In the genomic region with DNA sequence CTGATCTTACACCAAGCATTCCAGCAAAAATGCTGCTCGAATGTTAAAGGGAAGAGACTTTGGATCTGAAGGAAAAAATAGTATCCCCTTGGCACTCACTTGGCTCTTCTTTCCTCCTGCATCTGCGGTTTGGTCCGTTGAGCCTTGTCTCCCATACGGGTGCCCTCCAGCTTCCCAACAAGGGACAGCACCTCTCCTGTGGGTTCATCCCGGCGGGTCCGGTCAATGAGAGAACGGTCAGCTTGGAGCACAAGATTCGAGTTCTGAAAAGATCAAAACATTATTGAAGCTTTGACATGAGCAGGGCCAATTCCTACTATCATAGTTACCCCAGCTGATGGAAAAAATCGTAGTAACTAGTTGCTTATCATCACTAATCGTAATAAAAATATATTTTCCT, we compare ENCODE assay signal across 7 cellular contexts. TPM values are rescaled to one million over a fixed set of nuclear protein-coding genes. Genes with fewer than 3 reads are reported as not detected.
DNase-seq lines count a peak whose midpoint lies in the region; ATAC-seq and TF ChIP-seq lines count a peak whose summit lies in the region.

No MANE protein-coding gene starts in this region.

- no peaks in the 10 kb centered on the region for H3K27me3 Mint-ChIP-seq in activated CD8-positive, alpha-beta T cell treated with anti-CD3 and anti-CD28 coated beads for 36 hours
- no peaks in the 10 kb centered on the region for H3K27me3 Mint-ChIP-seq in stimulated activated naive CD8-positive, alpha-beta T cell treated with anti-CD3 and anti-CD28 coated beads, Interleukin-15, amount 100 ng/mL, for 72 hours

- H3K27me3 ChIP-seq in HUES48 (ENCODE audit: control insufficient read depth, insufficient read depth, low read length) (no peaks in the 10 kb centered on the region), iPS-18a (ENCODE audit: control insufficient read depth, insufficient read depth, low read length) (no peaks in the 10 kb centered on the region)

- DNase-seq in activated CD8-positive, alpha-beta T cell treated with anti-CD3 and anti-CD28 coated beads for 36 hours: no peak
- no peak for DNase-seq in stimulated activated naive CD8-positive, alpha-beta T cell treated with anti-CD3 and anti-CD28 coated beads, Interleukin-15, amount 100 ng/mL, for 72 hours
- DNase-seq in activated CD4-positive, CD25-positive, alpha-beta regulatory T cell (lab: John Stamatoyannopoulos, UW): no peak
- DNase-seq in OCI-M2 (lab: John Stamatoyannopoulos, UW; ENCODE audit: unreplicated experiment): no peak

- TF ChIP-seq CTCF in activated CD8-positive, alpha-beta T cell treated with anti-CD3 and anti-CD28 coated beads for 36 hours (IDR thresholded peaks at IDR 0.05): no peak

- H3K36me3 ChIP-seq in HUES48 (ENCODE audit: control insufficient read depth, insufficient read depth, low read length) (peaks cover 48% of the 10 kb centered on the region), iPS-18a (ENCODE audit: control insufficient read depth, low read depth, low read length) (peaks cover 42% of the 10 kb centered on the region)

- ATAC-seq in activated CD8-positive, alpha-beta T cell treated with anti-CD3 and anti-CD28 coated beads for 36 hours: no peak
- no peak for ATAC-seq in stimulated activated naive CD8-positive, alpha-beta T cell treated with anti-CD3 and anti-CD28 coated beads, Interleukin-15, amount 100 ng/mL, for 72 hours
- ATAC-seq in GM18907 (IDR thresholded peaks at IDR 0.05; ENCODE audit: unreplicated experiment): no peak

- H3K27ac ChIP-seq in HUES48 (ENCODE audit: low read depth, low read length): no peak overlapping the region
- H3K27ac ChIP-seq in iPS-18a (ENCODE audit: low read length): no peak overlapping the region

- peak overlapping the region; percentile 66 for H3K9ac ChIP-seq in HUES48 (ENCODE audit: low read depth, low read length)
- peak overlapping the region; percentile 83 for H3K9ac ChIP-seq in iPS-18a (ENCODE audit: low read length)

- H3K36me3 Mint-ChIP-seq in activated CD8-positive, alpha-beta T cell treated with anti-CD3 and anti-CD28 coated beads for 36 hours (ENCODE audit: low read depth): peaks cover 51% of the 10 kb centered on the region

- peak overlapping the region; percentile 79 for H3K4me3 ChIP-seq in HUES48 (ENCODE audit: low read depth, low read length)
- H3K4me3 ChIP-seq in iPS-18a (ENCODE audit: low read length): peak overlapping the region; percentile 99

- H3K9me3 Mint-ChIP-seq in activated CD8-positive, alpha-beta T cell treated with anti-CD3 and anti-CD28 coated beads for 36 hours: no peaks in the 10 kb centered on the region
- no peaks in the 10 kb centered on the region for H3K9me3 Mint-ChIP-seq in stimulated activated naive CD8-positive, alpha-beta T cell treated with anti-CD3 and anti-CD28 coated beads, Interleukin-15, amount 100 ng/mL, for 72 hours

- intact Hi-C loops in activated CD8-positive, alpha-beta T cell treated with anti-CD3 and anti-CD28 coated beads for 36 hours (cut with micrococcal nuclease): loop anchor here (5.0 kb wide), 1 partner anchor 38 kb away; no protein-coding TSS in a partner anchor

- H3K27ac Mint-ChIP-seq in activated CD8-positive, alpha-beta T cell treated with anti-CD3 and anti-CD28 coated beads for 36 hours: peak overlapping the region; percentile 99
- peak overlapping the region; percentile 99 to 100 for H3K27ac Mint-ChIP-seq in stimulated activated naive CD8-positive, alpha-beta T cell treated with anti-CD3 and anti-CD28 coated beads, Interleukin-15, amount 100 ng/mL, for 72 hours

- H3K9me3 ChIP-seq in HUES48 (ENCODE audit: control insufficient read depth, insufficient read depth, low read length) (no peaks in the 10 kb centered on the region), iPS-18a (ENCODE audit: control insufficient read depth, low read depth, low read length) (no peaks in the 10 kb centered on the region)

- H3K4me1 ChIP-seq in HUES48 (ENCODE audit: control insufficient read depth, insufficient read depth, low read length) (peaks cover 11% of the 10 kb centered on the region), iPS-18a (ENCODE audit: control insufficient read depth, low read depth, low read length) (no peaks in the 10 kb centered on the region)

- H3K4me1 Mint-ChIP-seq in activated CD8-positive, alpha-beta T cell treated with anti-CD3 and anti-CD28 coated beads for 36 hours (ENCODE audit: low read depth): peaks cover 45% of the 10 kb centered on the region
- peaks cover 55% of the 10 kb centered on the region for H3K4me1 Mint-ChIP-seq in stimulated activated naive CD8-positive, alpha-beta T cell treated with anti-CD3 and anti-CD28 coated beads, Interleukin-15, amount 100 ng/mL, for 72 hours

- CTCF ChIA-PET in activated CD8-positive, alpha-beta T cell treated with anti-CD3 and anti-CD28 coated beads for 36 hours (lab: Charles Lee): interaction anchor here (1.1 to 3.2 kb wide), 4 partner anchors 13 to 38 kb away, joined by 3 to 19 read pairs (median 7); a partner anchor contains a TSS

- H3K4me3 Mint-ChIP-seq in activated CD8-positive, alpha-beta T cell treated with anti-CD3 and anti-CD28 coated beads for 36 hours: peak overlapping the region; percentile 100
- peak overlapping the region; percentile 99 to 100 for H3K4me3 Mint-ChIP-seq in stimulated activated naive CD8-positive, alpha-beta T cell treated with anti-CD3 and anti-CD28 coated beads, Interleukin-15, amount 100 ng/mL, for 72 hours

- POLR2A ChIA-PET in activated CD8-positive, alpha-beta T cell treated with anti-CD3 and anti-CD28 coated beads for 36 hours (lab: Charles Lee): interaction anchor here (0.6 to 6.0 kb wide), 10 partner anchors 14 to 237 kb away, joined by 3 to 119 read pairs (median 3); a partner anchor contains a TSS

RNA-seq across cellular contexts. Expression of a gene that starts 0.7 kb away (rescaled TPM):
- total RNA-seq in activated CD8-positive, alpha-beta T cell treated with anti-CD3 and anti-CD28 coated beads for 36 hours: 100 to 1,000 TPM; 175 to 178 TPM

RNA-seq across cellular contexts. Expression of a gene that starts 20.5 kb away (rescaled TPM):
- total RNA-seq in activated CD8-positive, alpha-beta T cell treated with anti-CD3 and anti-CD28 coated beads for 36 hours: 10 to 100 TPM; 28.2 to 32.6 TPM

RNA-seq across cellular contexts. Expression of a gene that starts 31.0 kb away (rescaled TPM):
- total RNA-seq in activated CD8-positive, alpha-beta T cell treated with anti-CD3 and anti-CD28 coated beads for 36 hours: 10 to 100 TPM; 70.9 TPM

RNA-seq across cellular contexts. Expression of a gene that starts 38.6 kb away (rescaled TPM):
- 10 to 100 TPM; 72.1 to 72.3 TPM for total RNA-seq in activated CD8-positive, alpha-beta T cell treated with anti-CD3 and anti-CD28 coated beads for 36 hours

RNA-seq across cellular contexts. Expression of a gene that starts 38.8 kb away (rescaled TPM):
- 10 to 100 TPM; 13.1 to 15.0 TPM for total RNA-seq in activated CD8-positive, alpha-beta T cell treated with anti-CD3 and anti-CD28 coated beads for 36 hours
